In the genomic region with DNA sequence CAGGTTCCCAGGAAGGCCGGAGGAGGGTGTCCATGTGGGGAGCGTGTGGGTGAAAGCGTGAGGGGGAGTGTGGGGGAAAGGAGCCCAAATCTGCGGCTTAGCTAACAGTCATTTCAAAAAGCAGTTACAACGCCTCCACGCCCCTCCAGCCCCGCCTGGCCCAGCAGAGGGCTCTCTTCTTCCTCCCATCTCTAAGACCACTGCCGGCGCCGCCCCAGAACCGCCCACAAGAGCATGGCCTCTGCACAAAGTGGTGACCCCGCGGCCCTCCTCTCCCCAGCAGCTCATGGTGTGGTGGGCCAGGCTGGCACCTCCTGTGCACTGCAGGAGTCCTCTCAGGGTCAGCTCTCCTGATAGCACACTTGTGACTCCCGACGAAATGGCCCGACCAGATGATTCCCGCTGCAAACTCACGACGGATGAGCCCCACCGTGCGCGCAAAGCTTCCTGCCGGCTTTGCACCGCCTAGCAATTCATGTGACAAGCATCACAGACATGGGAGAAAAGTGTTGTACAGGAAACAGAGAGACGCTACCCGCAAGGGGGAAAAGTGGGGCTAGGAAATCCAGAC, we compare ENCODE assay signal across 1 cellular context.
TF ChIP-seq lines count a peak whose summit lies in the region.

No MANE protein-coding gene starts in this region.

TF ChIP-seq in PFSK-1, 5 proteins besides CTCF, POLR2A, EP300 and RAD21 (continued from another document):
- peak; percentile 62; the same call in 1 of the 2 replicates for TF ChIP-seq POLR2AphosphoS5 (IDR thresholded peaks at IDR 0.05; ENCODE audit: low read depth, low read length)
- peak; percentile 34; the same call in 1 of the 2 replicates for TF ChIP-seq SIN3A (IDR thresholded peaks at IDR 0.05; ENCODE audit: borderline replicate concordance, insufficient read depth, low read length)
